Comparison of ENCODE assay signal across 19 cellular contexts in genomic region chr7:20435305-20435704, GRCh38.
DNase-seq lines count a peak whose midpoint lies in the region; ATAC-seq and TF ChIP-seq lines count a peak whose summit lies in the region.
"Had no signal": no experiment of that assay in that cellular context is flagged by ENCODE, and none has a peak within 500 bp of the region (broad histone marks: within the 10 kb centered on the region; RNA-seq: fewer than 3 reads in every experiment).

No MANE protein-coding gene starts in this region.

- no peak overlapping the region for H2BK12ac ChIP-seq in neuronal stem cell (ENCODE audit: low read length)

- H2AK5ac ChIP-seq in neuronal stem cell (ENCODE audit: low read depth, low read length) = no peak overlapping the region

- no TSS peak for BruUV-seq in MCF 10A (replicated peaks; lab: Mats Ljungman, UMichigan)

- H3K4me3 Mint-ChIP-seq in MCF 10A (ENCODE audit: unreplicated experiment) = no peak overlapping the region
- H3K4me3 Mint-ChIP-seq: activated naive CD8-positive, alpha-beta T cell; CD4-positive, alpha-beta T cell had no signal

- no peaks in the 10 kb centered on the region for H3K4me1 ChIP-seq in breast epithelium
- H3K4me1 ChIP-seq in neuronal stem cell (ENCODE audit: control insufficient read depth in 2 of 2, insufficient read depth in 1 of 2, low read depth in 1 of 2, low read length in 2 of 2) = no peaks in the 10 kb centered on the region
- H3K4me1 ChIP-seq in uterus = no peaks in the 10 kb centered on the region
- H3K4me1 ChIP-seq: suprapubic skin had no signal

- peak; percentile 63 for DNase-seq in MCF 10A (ENCODE audit: unreplicated experiment)
- DNase-seq in breast epithelium (ENCODE audit: low spot score in 2 of 2) = no peak
- peak; percentile 14 to 69 for DNase-seq in foreskin fibroblast
- no peak for DNase-seq in neuronal stem cell (ENCODE audit: low spot score)
- peak; percentile 54 to 60 for DNase-seq in uterus
- no peak for DNase-seq in ecto neural progenitor cell (ENCODE audit: low spot score)
- no peak for DNase-seq in activated effector memory CD4-positive, alpha-beta T cell treated with anti-CD3 and anti-CD28 coated beads, Interleukin-2, amount 50 U/mL, for 16 hours
- DNase-seq: activated CD4-positive, alpha-beta T cell treated with anti-CD3 and anti-CD28 coated beads, Interleukin-2, amount 50 U/mL, for 1 hour; CD4-positive, alpha-beta T cell; GOT3; islet precursor cell; NCI-H187 treated with DMSO at 0.1 percent for 48 hours; NCI-H69; stimulated activated CD4-positive, alpha-beta T cell treated with anti-CD3 and anti-CD28 coated beads, Interleukin-15, amount 100 ng/mL, for 24 hours had no signal

- no peaks in the 10 kb centered on the region for H3K27me3 Mint-ChIP-seq in MCF 10A (ENCODE audit: insufficient read depth, unreplicated experiment)
- H3K27me3 Mint-ChIP-seq: activated naive CD8-positive, alpha-beta T cell; CD4-positive, alpha-beta T cell; progenitor cell of endocrine pancreas had no signal

- H3K79me1 ChIP-seq in neuronal stem cell (ENCODE audit: low read depth, low read length) = no peaks in the 10 kb centered on the region

- TF ChIP-seq CTCF in MCF 10A (IDR thresholded peaks at IDR 0.05; ENCODE audit: unreplicated experiment) (no peak), breast epithelium (IDR thresholded peaks at IDR 0.05) (no peak), foreskin fibroblast (IDR thresholded peaks at IDR 0.05; ENCODE audit: low read depth, low read length) (no peak), uterus (IDR thresholded peaks at IDR 0.05) (no peak)

- H3K27me3 ChIP-seq in breast epithelium (no peaks in the 10 kb centered on the region), neuronal stem cell (ENCODE audit: control insufficient read depth in 3 of 3, insufficient read depth in 3 of 3, low read depth in 1 of 3, low read length in 3 of 3) (no peaks in the 10 kb centered on the region), uterus (no peaks in the 10 kb centered on the region)
- H3K27me3 ChIP-seq: suprapubic skin had no signal

- no peaks in the 10 kb centered on the region for H3K36me3 Mint-ChIP-seq in MCF 10A (ENCODE audit: insufficient read depth, unreplicated experiment)
- H3K36me3 Mint-ChIP-seq: activated naive CD8-positive, alpha-beta T cell had no signal

- no peak overlapping the region for H2BK15ac ChIP-seq in neuronal stem cell (ENCODE audit: low read length)

- H3K27ac ChIP-seq in breast epithelium (no peak overlapping the region), neuronal stem cell (replicated peaks; ENCODE audit: low read length) (no peak overlapping the region), uterus (no peak overlapping the region)
- H3K27ac ChIP-seq: 22Rv1, suprapubic skin had no signal

- ATAC-seq in HG03439 (IDR thresholded peaks at IDR 0.05; ENCODE audit: unreplicated experiment) = no peak

- CTCF ChIA-PET in MCF 10A (lab: Yijun Ruan, JAX) = interaction anchor here (0.5 to 0.6 kb wide), 3 partner anchors 22 to 263 kb away, joined by 3 to 5 read pairs (median 3); no protein-coding TSS in a partner anchor

- no peak overlapping the region for H3K18ac ChIP-seq in neuronal stem cell (ENCODE audit: low read length)

- H3K4ac ChIP-seq in neuronal stem cell (ENCODE audit: low read length) = no peak overlapping the region

- H3K9me3 Mint-ChIP-seq in MCF 10A (ENCODE audit: unreplicated experiment) = no peaks in the 10 kb centered on the region
- H3K9me3 Mint-ChIP-seq: CD4-positive, alpha-beta T cell had no signal

- H3K23ac ChIP-seq in neuronal stem cell (ENCODE audit: low read depth, low read length, poor library complexity) = no peak overlapping the region

- no peak overlapping the region for H4K91ac ChIP-seq in neuronal stem cell (ENCODE audit: low read depth, low read length, poor library complexity)

- H3K4me3 ChIP-seq in breast epithelium = no peak overlapping the region
- no peak overlapping the region for H3K4me3 ChIP-seq in foreskin fibroblast (ENCODE audit: low read depth in 1 of 2, low read length in 2 of 2)
- H3K4me3 ChIP-seq in neuronal stem cell (ENCODE audit: low read length in 2 of 2) = no peak overlapping the region
- no peak overlapping the region for H3K4me3 ChIP-seq in uterus
- H3K4me3 ChIP-seq: suprapubic skin had no signal

- no peak overlapping the region for H3K27ac Mint-ChIP-seq in MCF 10A (ENCODE audit: low read depth, unreplicated experiment)
- H3K27ac Mint-ChIP-seq: activated naive CD8-positive, alpha-beta T cell; CD4-positive, alpha-beta T cell; progenitor cell of endocrine pancreas had no signal

- peak overlapping the region; percentile 42 for H2AFZ ChIP-seq in neuronal stem cell (ENCODE audit: low read length)

- H2BK5ac ChIP-seq in neuronal stem cell (ENCODE audit: low read length) = no peak overlapping the region

- no peaks in the 10 kb centered on the region for H3K9me3 ChIP-seq in breast epithelium
- no peaks in the 10 kb centered on the region for H3K9me3 ChIP-seq in neuronal stem cell (replicated peaks in 1 of 2; ENCODE audit: control insufficient read depth in 2 of 2, insufficient read depth in 1 of 2, low read depth in 1 of 2, low read length in 2 of 2)
- no peaks in the 10 kb centered on the region for H3K9me3 ChIP-seq in uterus
- H3K9me3 ChIP-seq: suprapubic skin had no signal

- TF ChIP-seq POLR2A in breast epithelium (IDR thresholded peaks at IDR 0.05) = no peak
- no peak for TF ChIP-seq POLR2A in uterus (IDR thresholded peaks at IDR 0.05)

- no peak overlapping the region for H3K4me2 ChIP-seq in neuronal stem cell (ENCODE audit: insufficient read depth, low read length, poor library complexity, severe bottlenecking)

- H4K8ac ChIP-seq in neuronal stem cell (ENCODE audit: low read depth, low read length) = no peak overlapping the region

- no peaks in the 10 kb centered on the region for H3K4me1 Mint-ChIP-seq in MCF 10A (ENCODE audit: insufficient read depth, unreplicated experiment)

- POLR2A ChIA-PET in MCF 10A (lab: Yijun Ruan, JAX) = interaction anchor here (0.6 to 1.7 kb wide), 3 partner anchors 9 to 1150 kb away, joined by 3 to 5 read pairs (median 3); no protein-coding TSS in a partner anchor

- intact Hi-C loops in MCF 10A (cut with micrococcal nuclease) (no loop called here), breast epithelium (cut with DNase I; ENCODE audit: low total_unique reads) (no loop called here), uterus (cut with DNase I; ENCODE audit: low total_unique reads) (no loop called here)

- no peak overlapping the region for H2BK120ac ChIP-seq in neuronal stem cell (ENCODE audit: low read depth, low read length)

- H3K9ac ChIP-seq in neuronal stem cell (ENCODE audit: low read depth, low read length, poor library complexity) = no peak overlapping the region

- WGBS in neuronal stem cell (ENCODE audit: extremely low coverage in 2 of 2, insufficient read length in 2 of 2, insufficient replicate concordance in 1 of 2), 2 donors = no CpG with 5 or more reads among the region's 3 CpGs

- no peaks in the 10 kb centered on the region for H3K36me3 ChIP-seq in breast epithelium
- no peaks in the 10 kb centered on the region for H3K36me3 ChIP-seq in neuronal stem cell (replicated peaks in 1 of 2; ENCODE audit: control insufficient read depth in 2 of 2, insufficient read depth in 2 of 2, low read length in 2 of 2)
- no peaks in the 10 kb centered on the region for H3K36me3 ChIP-seq in uterus
- H3K36me3 ChIP-seq: suprapubic skin had no signal

- H3K14ac ChIP-seq in neuronal stem cell (ENCODE audit: low read length) = no peak overlapping the region

Comparison
In these comparisons a context has a peak if more than half of its experiments do, and no peak if none do; other contexts are left out.
1. DNase-seq: peak in MCF 10A (single experiment), foreskin fibroblast (2 of 2) and uterus (2 of 2); none in breast epithelium (0 of 2), neuronal stem cell (single experiment), ecto neural progenitor cell (single experiment) and activated effector memory CD4-positive, alpha-beta T cell treated with anti-CD3 and anti-CD28 coated beads, Interleukin-2, amount 50 U/mL, for 16 hours (single experiment).